ENCODE assay signal across 15 cellular contexts in genomic region chr11:125168875-125169537, GRCh38. TPM values are rescaled to one million over a fixed set of nuclear protein-coding genes. Genes with fewer than 3 reads are reported as not detected.
DNase-seq lines count a peak whose midpoint lies in the region; ATAC-seq and TF ChIP-seq lines count a peak whose summit lies in the region.
"Had no signal": no experiment of that assay in that cellular context is flagged by ENCODE, and none has a peak within 500 bp of the region (broad histone marks: within the 10 kb centered on the region; RNA-seq: fewer than 3 reads in every experiment).

No MANE protein-coding gene starts in this region.

- TF ChIP-seq EP300 in upper lobe of left lung (IDR thresholded peaks at IDR 0.05) = no peak

- 60 to 65% (median 62%) methylated on average over 14 of the region's 14 CpGs for WGBS in heart left ventricle, 4 donors
- 65 to 69% methylated on average over 14 of the region's 14 CpGs for WGBS in upper lobe of left lung, 2 donors

- H3K4me2 ChIP-seq in fibroblast of lung (ENCODE audit: extremely low read depth, insufficient read depth, low read length) (peak overlapping the region; percentile 83), neural progenitor cell (peak overlapping the region; percentile 95)

- no peak overlapping the region for H3K9ac ChIP-seq in fibroblast of lung (ENCODE audit: insufficient read depth, low read length)
- H3K9ac ChIP-seq in neural progenitor cell = no peak overlapping the region

- H3K27me3 ChIP-seq in heart left ventricle (peaks cover 0 to 32% (median 0%) of the 10 kb centered on the region in 9 donors), fibroblast of lung (ENCODE audit: control insufficient read depth, insufficient read depth, low read length) (peaks cover 2% of the 10 kb centered on the region), neural progenitor cell (peaks cover 14% of the 10 kb centered on the region), upper lobe of left lung (peaks cover 0 to 23% (median 14%) of the 10 kb centered on the region in 4 donors)

- TF ChIP-seq CTCF in heart left ventricle (IDR thresholded peaks at IDR 0.05) = no peak
- no peak for TF ChIP-seq CTCF in fibroblast of lung (conservative IDR thresholded peaks at IDR 0.05 in 1 of 2, IDR thresholded peaks at IDR 0.05 in 1 of 2; ENCODE audit: low read depth in 1 of 2, low read length in 2 of 2)
- TF ChIP-seq CTCF in neural progenitor cell (IDR thresholded peaks at IDR 0.05) = no peak
- no peak for TF ChIP-seq CTCF in upper lobe of left lung (IDR thresholded peaks at IDR 0.05)

- H3K4me1 ChIP-seq in heart left ventricle (peaks cover 0 to 53% (median 25%) of the 10 kb centered on the region in 12 donors), fibroblast of lung (ENCODE audit: control insufficient read depth, extremely low read depth, insufficient read depth, low read length) (peaks cover 32% of the 10 kb centered on the region), neural progenitor cell (peaks cover 48% of the 10 kb centered on the region), upper lobe of left lung (peaks cover 17 to 29% (median 24%) of the 10 kb centered on the region in 4 donors)

- DNase-seq in heart left ventricle = no peak
- DNase-seq in cardiac septum (ENCODE audit: low spot score) = no peak
- peak in 1 of 2 donors; percentile 71 for DNase-seq in fibroblast of lung (ENCODE audit: low read depth in 2 of 2)
- DNase-seq in neural progenitor cell (ENCODE audit: low spot score) = no peak
- no peak for DNase-seq in upper lobe of left lung
- DNase-seq in activated CD4-positive, alpha-beta T cell treated with anti-CD3 and anti-CD28 coated beads for 4 hours = no peak
- DNase-seq: 8988T; activated naive CD8-positive, alpha-beta T cell treated with anti-CD3 and anti-CD28 coated beads for 36 hours; effector CD4-positive, alpha-beta T cell had no signal

- peak overlapping the region; percentile 94 for H3K27ac Mint-ChIP-seq in neural progenitor cell
- H3K27ac Mint-ChIP-seq: activated naive CD8-positive, alpha-beta T cell treated with anti-CD3 and anti-CD28 coated beads for 36 hours; IgD-negative memory B cell; stimulated activated naive CD8-positive, alpha-beta T cell treated with anti-CD3 and anti-CD28 coated beads, Interleukin-15, Interleukin-2, amounts not matched to agents 100 ng/mL and 50 ng/mL, for 24 hours; T-helper 2 cell treated with Interferon-gamma antibody and Interleukin-4, amounts not matched to agents 5 μg/mL and 100 μg/mL, for 36 hours had no signal

- H3K79me2 ChIP-seq in fibroblast of lung (ENCODE audit: control insufficient read depth, insufficient read depth, low read length) = peaks cover 3% of the 10 kb centered on the region
- H3K79me2 ChIP-seq in neural progenitor cell (ENCODE audit: low read depth) = peaks cover 46% of the 10 kb centered on the region

- H3K27ac ChIP-seq in heart left ventricle (peak overlapping the region in 11 of 12 donors; percentile 38 to 86 (median 77)), fibroblast of lung (ENCODE audit: insufficient read depth, low read length) (peak overlapping the region; percentile 74), neural progenitor cell (no peak overlapping the region), upper lobe of left lung (peak overlapping the region; percentile 48 to 88 (median 62))

- TF ChIP-seq POLR2A in heart left ventricle (IDR thresholded peaks at IDR 0.05) (no peak), upper lobe of left lung (IDR thresholded peaks at IDR 0.05) (no peak)

- ATAC-seq in heart left ventricle = no peak
- no peak for ATAC-seq in upper lobe of left lung (ENCODE audit: low FRiP score in 2 of 2)
- ATAC-seq in GM21723 (IDR thresholded peaks at IDR 0.05; ENCODE audit: unreplicated experiment) = no peak
- ATAC-seq in HG02970 (IDR thresholded peaks at IDR 0.05; ENCODE audit: low FRiP score, unreplicated experiment) = no peak

- H3K4me3 ChIP-seq in heart left ventricle (no peak overlapping the region), fibroblast of lung (replicated peaks in 1 of 4; ENCODE audit: control extremely low read depth in 1 of 4, insufficient read depth in 1 of 4, low read depth in 3 of 4, low read length in 4 of 4) (no peak overlapping the region), neural progenitor cell (no peak overlapping the region), upper lobe of left lung (no peak overlapping the region)

- peaks cover 21% of the 10 kb centered on the region for H3K36me3 Mint-ChIP-seq in neural progenitor cell
- H3K36me3 Mint-ChIP-seq: activated naive CD8-positive, alpha-beta T cell treated with anti-CD3 and anti-CD28 coated beads for 36 hours; IgD-negative memory B cell had no signal

- H3F3A ChIP-seq in neural progenitor cell (ENCODE audit: low read depth) = peaks cover 60% of the 10 kb centered on the region

- intact Hi-C loops in heart left ventricle (cut with DNase I) = loop anchor here in 8 of 10 donors (5.0 to 10.0 kb wide), 6 partner anchors 43 to 236 kb away; no protein-coding TSS in a partner anchor
- intact Hi-C loops in cardiac septum (cut with DNase I) = no loop called here

- H4K20me1 ChIP-seq in fibroblast of lung (ENCODE audit: control insufficient read depth, extremely low read depth, insufficient read depth, low read length) (no peaks in the 10 kb centered on the region), neural progenitor cell (ENCODE audit: low read depth) (peaks cover 34% of the 10 kb centered on the region)

- H3K9me3 Mint-ChIP-seq in neural progenitor cell = no peaks in the 10 kb centered on the region
- H3K9me3 Mint-ChIP-seq: activated naive CD8-positive, alpha-beta T cell treated with anti-CD3 and anti-CD28 coated beads for 36 hours; IgD-negative memory B cell; stimulated activated naive CD8-positive, alpha-beta T cell treated with anti-CD3 and anti-CD28 coated beads, Interleukin-15, Interleukin-2, amounts not matched to agents 100 ng/mL and 50 ng/mL, for 24 hours; T-helper 2 cell treated with Interferon-gamma antibody and Interleukin-4, amounts not matched to agents 5 μg/mL and 100 μg/mL, for 36 hours had no signal

- H3K9me3 ChIP-seq in heart left ventricle (no peaks in the 10 kb centered on the region), fibroblast of lung (ENCODE audit: control insufficient read depth, insufficient read depth, low read depth, low read length) (no peaks in the 10 kb centered on the region), neural progenitor cell (ENCODE audit: low read depth) (no peaks in the 10 kb centered on the region), upper lobe of left lung (no peaks in the 10 kb centered on the region)
- H3K9me3 ChIP-seq: Caco-2 had no signal

- peaks cover 8% of the 10 kb centered on the region for H3K27me3 Mint-ChIP-seq in neural progenitor cell (ENCODE audit: insufficient read depth, low read depth)

- H3K4me1 Mint-ChIP-seq in neural progenitor cell = peaks cover 63% of the 10 kb centered on the region

- H2AFZ ChIP-seq in fibroblast of lung (ENCODE audit: low read length) (no peak overlapping the region), neural progenitor cell (replicated peaks) (no peak overlapping the region)

- peak overlapping the region; percentile 72 for H3K4me3 Mint-ChIP-seq in neural progenitor cell
- H3K4me3 Mint-ChIP-seq: activated naive CD8-positive, alpha-beta T cell treated with anti-CD3 and anti-CD28 coated beads for 36 hours; stimulated activated naive CD8-positive, alpha-beta T cell treated with anti-CD3 and anti-CD28 coated beads, Interleukin-15, Interleukin-2, amounts not matched to agents 100 ng/mL and 50 ng/mL, for 24 hours; T-helper 2 cell treated with Interferon-gamma antibody and Interleukin-4, amounts not matched to agents 5 μg/mL and 100 μg/mL, for 36 hours had no signal

- H3K36me3 ChIP-seq in heart left ventricle (no peaks in the 10 kb centered on the region), fibroblast of lung (ENCODE audit: control insufficient read depth, insufficient read depth, low read length) (no peaks in the 10 kb centered on the region), neural progenitor cell (no peaks in the 10 kb centered on the region), upper lobe of left lung (no peaks in the 10 kb centered on the region)

RNA-seq across cellular contexts. Expression of gene PKNOX2, which starts 4.5 kb away (rescaled TPM):
- 1 to 10 TPM; 3.1 to 9.4 (median 5.0) TPM for total RNA-seq in heart left ventricle
- 1 to 10 TPM; 3.2 to 4.0 TPM for polyA plus RNA-seq in heart left ventricle
- 7.1 TPM for total RNA-seq in cardiac septum
- 0.33 and 1.0 TPM in 2 replicates for total RNA-seq in fibroblast of lung
- polyA plus RNA-seq in fibroblast of lung = 1.5 and 2.2 TPM in 2 replicates
- 1.2 and 3.7 TPM in 2 replicates for polyA plus RNA-seq in fibroblast of lung (2012)
- 4.9 and 7.3 TPM in 2 replicates for polyA minus RNA-seq in fibroblast of lung (ENCODE audit: low replicate concordance)
- total RNA-seq in neural progenitor cell (ENCODE audit: low replicate concordance) = 4.3 and 7.2 TPM in 2 replicates
- total RNA-seq in upper lobe of left lung = 10 to 100 TPM in 2 of 6 donors, 1 to 10 TPM in 4; 2.9 to 15.5 (median 8.4) TPM
- total RNA-seq: activated naive CD8-positive, alpha-beta T cell treated with anti-CD3 and anti-CD28 coated beads for 36 hours; Caco-2 had no signal
- polyA plus RNA-seq: IgD-negative memory B cell had no signal

RNA-seq across cellular contexts. Expression of gene TMEM218, which starts 57.6 kb away (rescaled TPM):
- total RNA-seq in heart left ventricle (10 to 100 TPM in 1 of 9 donors, 1 to 10 TPM in 8; 5.3 to 11.3 (median 6.8) TPM), cardiac septum (8.7 TPM), fibroblast of lung (28.0 and 31.9 TPM in 2 replicates), neural progenitor cell (ENCODE audit: low replicate concordance) (44.1 and 47.9 TPM in 2 replicates), upper lobe of left lung (10 to 100 TPM; 11.1 to 25.1 (median 17.3) TPM)
- polyA plus RNA-seq in heart left ventricle (10 to 100 TPM in 1 of 2 donors, 1 to 10 TPM in 1; 4.7 to 21.8 TPM), fibroblast of lung (33.9 and 34.8 TPM in 2 replicates)
- 19.1 and 19.3 TPM in 2 replicates for polyA plus RNA-seq in fibroblast of lung (2012)
- polyA minus RNA-seq in fibroblast of lung (ENCODE audit: low replicate concordance) = 14.9 and 15.6 TPM in 2 replicates
